Comparison of ENCODE assay signal across 11 cellular contexts in genomic region chr11:60389279-60389910, GRCh38. TPM values are rescaled to one million over a fixed set of nuclear protein-coding genes. Genes with fewer than 3 reads are reported as not detected.
DNase-seq lines count a peak whose midpoint lies in the region; ATAC-seq, FAIRE-seq and TF ChIP-seq lines count a peak whose summit lies in the region.
"Had no signal": no experiment of that assay in that cellular context is flagged by ENCODE, and none has a peak within 500 bp of the region (broad histone marks: within the 10 kb centered on the region; RNA-seq: fewer than 3 reads in every experiment).

No MANE protein-coding gene starts in this region.

- H3K36me3 ChIP-seq in GM12878 (ENCODE audit: control insufficient read depth in 2 of 2, insufficient read depth in 2 of 2, low read length in 1 of 2) = no peaks in the 10 kb centered on the region

- SMC1A ChIA-PET in GM12878 (lab: Charles Lee; ENCODE audit: uncharacterized antibody, unreplicated experiment) = interaction anchor here (1.0 to 2.6 kb wide), 6 partner anchors 8 to 68 kb away, joined by 5 to 9 read pairs (median 8); partner anchors contain the start of genes MS4A14 and MS4A7

- CTCF ChIA-PET in GM12878 (lab: Yijun Ruan, JAX) = interaction anchor here (1.3 to 2.5 kb wide), 4 partner anchors 11 to 44 kb away, joined by 3 to 8 read pairs (median 5); partner anchors contain the start of gene MS4A7

- RAD21 ChIA-PET in GM12878 (lab: Charles Lee; ENCODE audit: unreplicated experiment) = interaction anchor here (0.6 to 2.2 kb wide), 7 partner anchors 10 to 374 kb away, joined by 3 to 6 read pairs (median 3); no protein-coding TSS in a partner anchor

- no peaks in the 10 kb centered on the region for H3K27me3 ChIP-seq in GM12878 (replicated peaks in 1 of 2; ENCODE audit: control insufficient read depth in 2 of 2, insufficient read depth in 2 of 2, low read length in 1 of 2)

- H3K27me3 Mint-ChIP-seq in HFFc6 (ENCODE audit: insufficient read depth) = no peaks in the 10 kb centered on the region

- H3K36me3 Mint-ChIP-seq in HFFc6 (ENCODE audit: low read depth) = no peaks in the 10 kb centered on the region
- H3K36me3 Mint-ChIP-seq: CD4-positive, CD25-positive, alpha-beta regulatory T cell had no signal

- H3K4me1 ChIP-seq in GM12878 (ENCODE audit: control insufficient read depth, insufficient read depth, low read length) = peaks cover 19% of the 10 kb centered on the region

- H3K27ac Mint-ChIP-seq in HFFc6 = no peak overlapping the region
- H3K27ac Mint-ChIP-seq: CD4-positive, CD25-positive, alpha-beta regulatory T cell had no signal

- peak overlapping the region; percentile 61 for H2AFZ ChIP-seq in GM12878 (ENCODE audit: control insufficient read depth, low read depth, low read length)

- peak overlapping the region; percentile 73 for H3K27ac ChIP-seq in GM12878 (ENCODE audit: control insufficient read depth, insufficient read depth)
- H3K27ac ChIP-seq: VCaP had no signal

- intact Hi-C loops in GM12878 (cut with micrococcal nuclease; ENCODE audit: unreplicated experiment) = no loop called here

- H3K9me3 Mint-ChIP-seq in HFFc6 = peaks cover 30% of the 10 kb centered on the region

- peak in 1 of 2 experiments; percentile 88; a peak in 2 of 4 replicates for TF ChIP-seq EP300 in GM12878 (IDR thresholded peaks at IDR 0.05; ENCODE audit: borderline replicate concordance in 1 of 2, control insufficient read depth in 1 of 2, low read depth in 2 of 2, low read length in 2 of 2)

- in situ Hi-C loops in GM12878 (cut with MboI) = no loop called here

- FAIRE-seq in GM12878 (lab: Jason Lieb, UNC) = peak; percentile 89

- H3K4me3 ChIP-seq in GM08714 (ENCODE audit: low read length) = peak overlapping the region; percentile 29; the same call in 1 of the 2 replicates
- no peak overlapping the region for H3K4me3 ChIP-seq in GM12878
- H3K4me3 ChIP-seq: lung had no signal

- BruUV-seq in GM12878 (replicated peaks; lab: Mats Ljungman, UMichigan) = no TSS peak

- H3K9me3 ChIP-seq in GM12878 (replicated peaks; ENCODE audit: control insufficient read depth, insufficient read depth, low read length) = peaks cover 4% of the 10 kb centered on the region; the same call in 2 of the 3 replicates

- H3K4me1 Mint-ChIP-seq in HFFc6 (ENCODE audit: low read depth) = no peaks in the 10 kb centered on the region
- H3K4me1 Mint-ChIP-seq: CD4-positive, CD25-positive, alpha-beta regulatory T cell had no signal

- H3K9ac ChIP-seq in GM12878 (ENCODE audit: control insufficient read depth, insufficient read depth, low read length) = peak overlapping the region; percentile 19; the same call in 1 of the 2 replicates

- TF ChIP-seq CTCF in GM12878 (IDR thresholded peaks at IDR 0.05 in 2 of 3, conservative IDR thresholded peaks at IDR 0.05 in 1 of 3; ENCODE audit: control insufficient read depth in 2 of 3, extremely low read depth in 1 of 3, insufficient read depth in 1 of 3, low read depth in 3 of 3, low read length in 3 of 3) = no peak
- TF ChIP-seq CTCF in HFFc6 (IDR thresholded peaks at IDR 0.05) = no peak

- no peak for TF ChIP-seq RAD21 in GM12878 (IDR thresholded peaks at IDR 0.05; ENCODE audit: insufficient read depth, low read depth, low read length)

- TF ChIP-seq POLR2A in GM12878 (IDR thresholded peaks at IDR 0.05; ENCODE audit: low read depth, low read length) = no peak

- DNase-seq in GM12878 (ENCODE audit: low read depth, low spot score) (peak; percentile 71), HuH-7 (ENCODE audit: low spot score) (no peak), NCI-H748 treated with DMSO at 0.1 percent for 48 hours (lab: John Stamatoyannopoulos, UW) (no peak), NCI-H69 (lab: John Stamatoyannopoulos, UW) (no peak), HFFc6 (no peak)
- DNase-seq: CD4-positive, CD25-positive, alpha-beta regulatory T cell had no signal

- H3K4me2 ChIP-seq in GM12878 (ENCODE audit: control insufficient read depth, insufficient read depth) = peak overlapping the region; percentile 65

- 23% methylated on average over 5 of the region's 5 CpGs for WGBS in GM12878 (ENCODE audit: insufficient coverage, insufficient replicate concordance, low lambda C conversion rate, missing lambda C conversion rate)

- ATAC-seq in GM19467 (IDR thresholded peaks at IDR 0.05; ENCODE audit: unreplicated experiment) (peak; percentile 82), HG03159 (IDR thresholded peaks at IDR 0.05; ENCODE audit: unreplicated experiment) (peak; percentile 89), GM12878 (peak; percentile 97)

- no peak overlapping the region for H3K4me3 Mint-ChIP-seq in HFFc6
- H3K4me3 Mint-ChIP-seq: CD4-positive, CD25-positive, alpha-beta regulatory T cell had no signal

- POLR2A ChIA-PET in GM12878 (lab: Charles Lee) = interaction anchor here (0.6 to 1.7 kb wide), 3 partner anchors 11 to 79 kb away, joined by 3 to 5 read pairs (median 3); partner anchors contain the start of gene MS4A7

- no peaks in the 10 kb centered on the region for H4K20me1 ChIP-seq in GM12878 (ENCODE audit: control insufficient read depth, insufficient read depth)

- no peaks in the 10 kb centered on the region for H3K79me2 ChIP-seq in GM12878 (ENCODE audit: control insufficient read depth, insufficient read depth, low read length)

TF ChIP-seq in GM12878, 131 proteins besides CTCF, POLR2A, EP300 and RAD21 (continues in another document):
- TF ChIP-seq RCOR1 (conservative IDR thresholded peaks at IDR 0.05; ENCODE audit: low read depth, low read length) = no peak

RNA-seq across cellular contexts. Expression of gene MS4A14, which starts 6.9 kb away (rescaled TPM):
- 8.1 and 12.0 TPM in 2 replicates for total RNA-seq in GM12878 (2013; cell fraction: nucleolus; rRNA removed)
- total RNA-seq in GM12878 (2014; rRNA removed) (0.11 and 0.40 TPM in 2 replicates), GM12878 (2014; rRNA removed; fragmentation: Illumina TruSeq; extraction: Trizol) (0.40 and 0.60 TPM in 2 replicates), GM12878 (2021) (0.77 and 1.0 TPM in 2 replicates)
- polyA plus RNA-seq in GM12878 (2011; ENCODE audit: low read depth) = 0.85 TPM
- polyA plus RNA-seq in GM12878 (2011; rRNA removed) (1.0 and 1.7 TPM in 2 replicates), GM12878 (2014; fragmentation: Illumina TruSeq; extraction: Trizol) (0.81 and 0.89 TPM in 2 replicates), GM12878 (2014; fragmentation: Nextera tagmentation; extraction: Ambion mirVana) (under 1 TPM; 0.13 to 0.18 TPM), GM12878 (2014; rRNA removed) (0.38 and 0.72 TPM in 2 replicates), GM12878 (2016; fragmentation: Nextera tagmentation; extraction: Ambion mirVana) (under 1 TPM in 1 of 2 experiments, not detected in 1; 0.63 TPM)
- polyA plus RNA-seq in GM12878 (2011; cell fraction: cytosol; rRNA removed) = 0.32 and 0.36 TPM in 2 replicates
- 3.1 and 4.8 TPM in 2 replicates for polyA plus RNA-seq in GM12878 (2011; cell fraction: nucleus; rRNA removed)
- polyA plus RNA-seq in GM12878 (2012) = 1.1 and 2.1 TPM in 2 replicates
- 0.46 and 0.73 TPM in 2 replicates for polyA minus RNA-seq in GM12878 (2011; rRNA and poly(A)+ RNA removed)
- polyA minus RNA-seq in GM12878 (2011; cell fraction: cytosol; rRNA and poly(A)+ RNA removed) = not detected in 2 replicates
- 0.77 and 2.3 TPM in 2 replicates for polyA minus RNA-seq in GM12878 (2011; cell fraction: nucleus; rRNA and poly(A)+ RNA removed)
- total RNA-seq in HFFc6 (2021; fragmentation: NEBNext Ultra II Directional; extraction: Animal tissue kit (Norgen Biotek cat#: 25700)) = not detected
- total RNA-seq: CD4-positive, CD25-positive, alpha-beta regulatory T cell had no signal
- polyA plus RNA-seq: CD4-positive, CD25-positive, alpha-beta regulatory T cell had no signal

RNA-seq across cellular contexts. Expression of gene MS4A7, which starts 11.1 kb away (rescaled TPM):
- total RNA-seq in GM12878 (2013; cell fraction: nucleolus; rRNA removed) = 56.7 and 58.7 TPM in 2 replicates
- total RNA-seq in GM12878 (2014; rRNA removed) (2.2 and 2.9 TPM in 2 replicates), GM12878 (2014; rRNA removed; fragmentation: Illumina TruSeq; extraction: Trizol) (3.8 and 4.0 TPM in 2 replicates), GM12878 (2021) (2.3 and 3.3 TPM in 2 replicates)
- polyA plus RNA-seq in GM12878 (2011; ENCODE audit: low read depth) = 4.2 TPM
- polyA plus RNA-seq in GM12878 (2011; rRNA removed) (9.6 and 11.1 TPM in 2 replicates), GM12878 (2014; fragmentation: Illumina TruSeq; extraction: Trizol) (3.7 and 4.2 TPM in 2 replicates), GM12878 (2014; fragmentation: Nextera tagmentation; extraction: Ambion mirVana) (10 to 100 TPM in 1 of 2 experiments, 1 to 10 TPM in 1; 7.2 to 17.0 TPM), GM12878 (2014; rRNA removed) (3.9 and 4.6 TPM in 2 replicates), GM12878 (2016; fragmentation: Nextera tagmentation; extraction: Ambion mirVana) (1 to 10 TPM; 1.7 to 1.8 TPM)
- 5.5 and 6.1 TPM in 2 replicates for polyA plus RNA-seq in GM12878 (2011; cell fraction: cytosol; rRNA removed)
- 7.6 and 7.8 TPM in 2 replicates for polyA plus RNA-seq in GM12878 (2011; cell fraction: nucleus; rRNA removed)
- polyA plus RNA-seq in GM12878 (2012) = 3.9 and 7.1 TPM in 2 replicates
- 8.6 and 12.4 TPM in 2 replicates for polyA minus RNA-seq in GM12878 (2011; rRNA and poly(A)+ RNA removed)
- 4.8 TPM in 1 of 2 replicates, not detected in the other for polyA minus RNA-seq in GM12878 (2011; cell fraction: cytosol; rRNA and poly(A)+ RNA removed)
- 5.1 and 7.0 TPM in 2 replicates for polyA minus RNA-seq in GM12878 (2011; cell fraction: nucleus; rRNA and poly(A)+ RNA removed)
- not detected for total RNA-seq in HFFc6 (2021; fragmentation: NEBNext Ultra II Directional; extraction: Animal tissue kit (Norgen Biotek cat#: 25700))

RNA-seq across cellular contexts. Expression of gene MS4A5, which starts 40.0 kb away (rescaled TPM):
- not detected in 2 replicates for total RNA-seq in GM12878 (2013; cell fraction: nucleolus; rRNA removed)
- total RNA-seq in GM12878 (2014; rRNA removed) (not detected in 2 replicates), GM12878 (2014; rRNA removed; fragmentation: Illumina TruSeq; extraction: Trizol) (not detected in 2 replicates), GM12878 (2021) (not detected in 2 replicates)
- not detected for polyA plus RNA-seq in GM12878 (2011; ENCODE audit: low read depth)
- polyA plus RNA-seq in GM12878 (2011; rRNA removed) (not detected in 2 replicates), GM12878 (2014; fragmentation: Illumina TruSeq; extraction: Trizol) (not detected in 2 replicates), GM12878 (2014; fragmentation: Nextera tagmentation; extraction: Ambion mirVana) (not detected), GM12878 (2014; rRNA removed) (not detected in 2 replicates), GM12878 (2016; fragmentation: Nextera tagmentation; extraction: Ambion mirVana) (not detected)
- polyA plus RNA-seq in GM12878 (2011; cell fraction: cytosol; rRNA removed) = not detected in 2 replicates
- polyA plus RNA-seq in GM12878 (2011; cell fraction: nucleus; rRNA removed) = not detected in 2 replicates
- not detected in 2 replicates for polyA plus RNA-seq in GM12878 (2012)
- polyA minus RNA-seq in GM12878 (2011; rRNA and poly(A)+ RNA removed) = not detected in 2 replicates
- polyA minus RNA-seq in GM12878 (2011; cell fraction: cytosol; rRNA and poly(A)+ RNA removed) = not detected in 2 replicates
- polyA minus RNA-seq in GM12878 (2011; cell fraction: nucleus; rRNA and poly(A)+ RNA removed) = not detected in 2 replicates
- total RNA-seq in HFFc6 (2021; fragmentation: NEBNext Ultra II Directional; extraction: Animal tissue kit (Norgen Biotek cat#: 25700)) = not detected
- total RNA-seq: CD4-positive, CD25-positive, alpha-beta regulatory T cell; lung had no signal
- polyA plus RNA-seq: CD4-positive, CD25-positive, alpha-beta regulatory T cell; lung had no signal
